In genomic region chr4:166972071-166972470, GRCh38 we compare ENCODE assay signal across 9 cellular contexts.
DNase-seq lines count a peak whose midpoint lies in the region; ATAC-seq and TF ChIP-seq lines count a peak whose summit lies in the region.
"Had no signal": no experiment of that assay in that cellular context is flagged by ENCODE, and none has a peak within 500 bp of the region (broad histone marks: within the 10 kb centered on the region; RNA-seq: fewer than 3 reads in every experiment).

No MANE protein-coding gene starts in this region.

- intact Hi-C loops in MCF 10A (cut with micrococcal nuclease) = no loop called here
- intact Hi-C loops in breast epithelium (cut with DNase I; ENCODE audit: low total_unique reads) = no loop called here
- intact Hi-C loops in activated CD4-positive, alpha-beta memory T cell treated with anti-CD3 and anti-CD28 coated beads for 36 hours (cut with micrococcal nuclease) = no loop called here
- intact Hi-C loops in uterus (cut with DNase I; ENCODE audit: low total_unique reads) = no loop called here

- no peak for ATAC-seq in left lobe of liver

- H3K36me3 Mint-ChIP-seq in MCF 10A (ENCODE audit: insufficient read depth, unreplicated experiment) = no peaks in the 10 kb centered on the region
- H3K36me3 Mint-ChIP-seq in activated CD4-positive, alpha-beta memory T cell treated with anti-CD3 and anti-CD28 coated beads for 36 hours = no peaks in the 10 kb centered on the region
- H3K36me3 Mint-ChIP-seq: IgD-negative memory B cell had no signal

- POLR2A ChIA-PET in MCF 10A (lab: Yijun Ruan, JAX) = interaction anchor here (0.6 to 1.1 kb wide), 2 partner anchors 28 to 180 kb away, joined by 3 to 4 read pairs; no protein-coding TSS in a partner anchor
- POLR2A ChIA-PET in activated CD4-positive, alpha-beta memory T cell treated with anti-CD3 and anti-CD28 coated beads for 36 hours (lab: Charles Lee) = no interaction called here

- H3K4me1 ChIP-seq in breast epithelium (no peaks in the 10 kb centered on the region), uterus (no peaks in the 10 kb centered on the region)

- CTCF ChIA-PET in MCF 10A (lab: Yijun Ruan, JAX) = no interaction called here
- CTCF ChIA-PET in activated CD4-positive, alpha-beta memory T cell treated with anti-CD3 and anti-CD28 coated beads for 36 hours (lab: Charles Lee) = no interaction called here

- H3K36me3 ChIP-seq in breast epithelium (no peaks in the 10 kb centered on the region), uterus (no peaks in the 10 kb centered on the region)

- peak; percentile 54 for DNase-seq in MCF 10A (ENCODE audit: unreplicated experiment)
- DNase-seq in breast epithelium (ENCODE audit: low spot score in 2 of 2) = no peak
- DNase-seq in OCI-M1 (lab: John Stamatoyannopoulos, UW) = peak; percentile 36
- peak; percentile 51 for DNase-seq in fibroblast of mammary gland (ENCODE audit: low read depth)
- DNase-seq in activated CD4-positive, CD25-positive, alpha-beta regulatory T cell treated with anti-CD3 and anti-CD28 coated beads, Interleukin-2, amount 50 U/mL, for 72 hours = no peak
- no peak for DNase-seq in activated CD4-positive, alpha-beta memory T cell treated with anti-CD3 and anti-CD28 coated beads for 36 hours
- no peak for DNase-seq in left lobe of liver (ENCODE audit: low spot score)
- DNase-seq in uterus = no peak

- H3K9me3 Mint-ChIP-seq in MCF 10A (ENCODE audit: unreplicated experiment) = peaks cover 25% of the 10 kb centered on the region
- peaks cover 20% of the 10 kb centered on the region for H3K9me3 Mint-ChIP-seq in activated CD4-positive, alpha-beta memory T cell treated with anti-CD3 and anti-CD28 coated beads for 36 hours

- TF ChIP-seq CTCF in MCF 10A (IDR thresholded peaks at IDR 0.05; ENCODE audit: unreplicated experiment) (no peak), breast epithelium (IDR thresholded peaks at IDR 0.05) (no peak), fibroblast of mammary gland (conservative IDR thresholded peaks at IDR 0.05; ENCODE audit: control insufficient read depth, insufficient read depth, low read depth, low read length) (no peak), uterus (IDR thresholded peaks at IDR 0.05) (no peak)

- H3K27me3 ChIP-seq in breast epithelium (no peaks in the 10 kb centered on the region), uterus (no peaks in the 10 kb centered on the region)

- BruUV-seq in MCF 10A (replicated peaks; lab: Mats Ljungman, UMichigan) = no TSS peak

- no peaks in the 10 kb centered on the region for H3K27me3 Mint-ChIP-seq in MCF 10A (ENCODE audit: insufficient read depth, unreplicated experiment)
- no peaks in the 10 kb centered on the region for H3K27me3 Mint-ChIP-seq in activated CD4-positive, alpha-beta memory T cell treated with anti-CD3 and anti-CD28 coated beads for 36 hours
- H3K27me3 Mint-ChIP-seq: IgD-negative memory B cell had no signal

- TF ChIP-seq POLR2A in breast epithelium (IDR thresholded peaks at IDR 0.05) (no peak), uterus (IDR thresholded peaks at IDR 0.05) (no peak)

- no peak overlapping the region for H3K27ac ChIP-seq in breast epithelium
- H3K27ac ChIP-seq in uterus = no peak overlapping the region

- peaks cover 9% of the 10 kb centered on the region for H3K4me1 Mint-ChIP-seq in MCF 10A (ENCODE audit: insufficient read depth, unreplicated experiment)
- no peaks in the 10 kb centered on the region for H3K4me1 Mint-ChIP-seq in activated CD4-positive, alpha-beta memory T cell treated with anti-CD3 and anti-CD28 coated beads for 36 hours (ENCODE audit: low read depth)
- H3K4me1 Mint-ChIP-seq: IgD-negative memory B cell had no signal

- peaks cover 7 to 18% of the 10 kb centered on the region in 2 donors for H3K9me3 ChIP-seq in breast epithelium
- no peaks in the 10 kb centered on the region for H3K9me3 ChIP-seq in uterus

- H3K4me3 ChIP-seq in breast epithelium = no peak overlapping the region
- no peak overlapping the region for H3K4me3 ChIP-seq in fibroblast of mammary gland (ENCODE audit: control insufficient read depth, low read depth, low read length)
- no peak overlapping the region for H3K4me3 ChIP-seq in uterus

- peak overlapping the region; percentile 16 for H3K4me3 Mint-ChIP-seq in MCF 10A (ENCODE audit: unreplicated experiment)
- no peak overlapping the region for H3K4me3 Mint-ChIP-seq in activated CD4-positive, alpha-beta memory T cell treated with anti-CD3 and anti-CD28 coated beads for 36 hours
- H3K4me3 Mint-ChIP-seq: IgD-negative memory B cell had no signal

- no peak overlapping the region for H3K27ac Mint-ChIP-seq in MCF 10A (ENCODE audit: low read depth, unreplicated experiment)
- no peak overlapping the region for H3K27ac Mint-ChIP-seq in activated CD4-positive, alpha-beta memory T cell treated with anti-CD3 and anti-CD28 coated beads for 36 hours
- H3K27ac Mint-ChIP-seq: IgD-negative memory B cell had no signal

Comparison
In these comparisons a context has a peak if more than half of its experiments do, and no peak if none do; other contexts are left out.
1. DNase-seq: peak in MCF 10A (single experiment), OCI-M1 (single experiment) and fibroblast of mammary gland (single experiment); none in breast epithelium (0 of 2), activated CD4-positive, CD25-positive, alpha-beta regulatory T cell treated with anti-CD3 and anti-CD28 coated beads, Interleukin-2, amount 50 U/mL, for 72 hours (single experiment), activated CD4-positive, alpha-beta memory T cell treated with anti-CD3 and anti-CD28 coated beads for 36 hours (single experiment), left lobe of liver (single experiment) and uterus (0 of 2).